Comparison of ENCODE assay signal across 10 cellular contexts in the genomic region with DNA sequence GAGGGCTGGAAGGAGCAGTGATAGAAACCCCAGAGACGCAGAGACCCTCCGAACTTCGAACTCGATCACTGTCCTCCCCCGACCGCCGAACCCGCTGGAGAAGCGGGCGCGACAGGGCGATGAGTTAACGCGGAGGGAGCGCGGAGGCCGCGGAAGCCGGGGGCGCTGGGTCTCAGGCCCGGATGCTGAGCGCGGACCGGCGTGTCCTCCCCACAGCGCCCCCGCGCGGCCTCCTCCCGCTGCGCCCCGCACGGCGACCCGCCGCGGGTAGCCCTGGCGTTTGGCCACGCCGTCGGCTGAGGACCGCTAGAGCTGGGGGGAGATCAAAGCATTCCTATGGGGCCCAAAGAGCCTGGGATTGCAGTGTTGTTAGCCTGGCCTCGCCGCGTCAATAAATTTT. TPM values are rescaled to one million over a fixed set of nuclear protein-coding genes. Genes with fewer than 3 reads are reported as not detected.
DNase-seq lines count a peak whose midpoint lies in the region; ATAC-seq and TF ChIP-seq lines count a peak whose summit lies in the region.
"Had no signal": no experiment of that assay in that cellular context is flagged by ENCODE, and none has a peak within 500 bp of the region (broad histone marks: within the 10 kb centered on the region; RNA-seq: fewer than 3 reads in every experiment).

No MANE protein-coding gene starts in this region.

- H3K9ac ChIP-seq in GM23248 = no peak overlapping the region

- no peak for ATAC-seq in HG03565 (IDR thresholded peaks at IDR 0.05; ENCODE audit: unreplicated experiment)
- no peak for ATAC-seq in HG03097 (IDR thresholded peaks at IDR 0.05; ENCODE audit: low FRiP score, unreplicated experiment)
- ATAC-seq: HCT116 had no signal

- H3K9me3 ChIP-seq in GM23248 (ENCODE audit: low read depth) = no peaks in the 10 kb centered on the region

- H3K4me1 ChIP-seq in GM23248 (ENCODE audit: insufficient read depth) = no peaks in the 10 kb centered on the region

- H3K4me3 ChIP-seq in astrocyte of the cerebellum (ENCODE audit: low read depth, low read length) = no peak overlapping the region
- H3K4me3 ChIP-seq in GM23248 = no peak overlapping the region

- H3K79me2 ChIP-seq in GM23248 (ENCODE audit: insufficient read depth) = no peaks in the 10 kb centered on the region

- WGBS in GM23248 (ENCODE audit: low coverage in 1 of 2, low lambda C conversion rate in 2 of 2, missing lambda C conversion rate in 2 of 2), 2 experiments = 13 to 22% methylated on average over 42 to 45 of the region's 45 CpGs

- H3K27ac ChIP-seq in GM23248 = no peak overlapping the region

- no peaks in the 10 kb centered on the region for H3K36me3 ChIP-seq in GM23248 (ENCODE audit: low read depth)

- no peaks in the 10 kb centered on the region for H3F3A ChIP-seq in GM23248 (ENCODE audit: insufficient read depth)

- no peaks in the 10 kb centered on the region for H3K9me3 Mint-ChIP-seq in mesothelial cell of epicardium

- DNase-seq in AG20443 (ENCODE audit: low spot score) = peak; percentile 33
- DNase-seq in astrocyte of the cerebellum (ENCODE audit: low read depth) = no peak
- DNase-seq in mesothelial cell of epicardium (ENCODE audit: low spot score in 2 of 2, unreplicated experiment in 2 of 2) = peak; percentile 66 to 84
- no peak for DNase-seq in KG1 (lab: John Stamatoyannopoulos, UW)
- no peak for DNase-seq in GM23248

- in situ Hi-C loops in astrocyte of the cerebellum (cut with HindIII; ENCODE audit: low sequenced_read_pairs) = no loop called here
- in situ Hi-C loops in GM23248 (cut with MboI) = no loop called here

- peaks cover 57% of the 10 kb centered on the region for H3K27me3 ChIP-seq in GM23248 (replicated peaks; ENCODE audit: insufficient read depth)

- H3K9me2 ChIP-seq in GM23248 (ENCODE audit: insufficient read depth) = no peaks in the 10 kb centered on the region

- H3K36me3 Mint-ChIP-seq in mesothelial cell of epicardium = peaks cover 4% of the 10 kb centered on the region

- H3K27ac Mint-ChIP-seq in mesothelial cell of epicardium = no peak overlapping the region

- H4K20me1 ChIP-seq in GM23248 (ENCODE audit: insufficient read depth) = no peaks in the 10 kb centered on the region

- H3K4me1 Mint-ChIP-seq in mesothelial cell of epicardium = peaks cover 27% of the 10 kb centered on the region

- TF ChIP-seq CTCF in GM12874 (IDR thresholded peaks at IDR 0.05; ENCODE audit: insufficient read depth, low read depth, low read length) (0 out of 2 replicates have a peak, but pooled peaks have one; percentile 15), astrocyte of the cerebellum (IDR thresholded peaks at IDR 0.05; ENCODE audit: low read depth, low read length, missing control alignments) (peak; percentile 9), mesothelial cell of epicardium (IDR thresholded peaks at IDR 0.05; ENCODE audit: unreplicated experiment) (peak; percentile 59)

- peak overlapping the region; percentile 63 for H3K4me3 Mint-ChIP-seq in mesothelial cell of epicardium

- peaks cover 98% of the 10 kb centered on the region for H3K27me3 Mint-ChIP-seq in mesothelial cell of epicardium (ENCODE audit: low read depth)

- no peak overlapping the region for H3K4me2 ChIP-seq in GM23248 (ENCODE audit: unreplicated experiment)

- H2AFZ ChIP-seq in GM23248 = no peak overlapping the region

RNA-seq across cellular contexts. Expression of a gene that starts 7.7 kb away (rescaled TPM):
- total RNA-seq in mesothelial cell of epicardium = 0.45 to 0.47 TPM (median 0.47 TPM) in 3 replicates
- not detected in 2 replicates for total RNA-seq in GM23248 (2014; rRNA removed; shearing (Covaris generic))
- polyA plus RNA-seq in GM23248 (2016; fragmentation: Nextera tagmentation; extraction: Ambion mirVana) = 0.19 TPM in 1 of 2 replicates, not detected in the other
- total RNA-seq: M059J had no signal

Comparison
In these comparisons a context has a peak if more than half of its experiments do, and no peak if none do; other contexts are left out.
1. DNase-seq: peak in AG20443 (single experiment) and mesothelial cell of epicardium (2 of 2); none in astrocyte of the cerebellum (single experiment), KG1 (single experiment) and GM23248 (single experiment).
2. CTCF ChIP-seq: peak in every context shown above with its lines; median percentile 59 in mesothelial cell of epicardium; 15 in GM12874; 9 in astrocyte of the cerebellum.